8 cellular contexts compared by ENCODE assay signal in genomic region chr13:42041017-42041683, GRCh38. TPM values are rescaled to one million over a fixed set of nuclear protein-coding genes. Genes with fewer than 3 reads are reported as not detected.
DNase-seq lines count a peak whose midpoint lies in the region; ATAC-seq, FAIRE-seq and TF ChIP-seq lines count a peak whose summit lies in the region.

No MANE protein-coding gene starts in this region.

- WGBS in hepatocyte (ENCODE audit: low lambda C conversion rate, missing lambda C conversion rate), result 1% methylated on average over 58 of the region's 58 CpGs

- no peaks in the 10 kb centered on the region for H3K36me3 ChIP-seq in Caco-2 (ENCODE audit: control insufficient read depth, insufficient read depth, low read length)
- no peaks in the 10 kb centered on the region for H3K36me3 ChIP-seq in astrocyte (ENCODE audit: insufficient read depth, low read length)
- H3K36me3 ChIP-seq in hepatocyte (replicated peaks; ENCODE audit: insufficient read depth, low read depth), result no peaks in the 10 kb centered on the region

- H3K4me1 Mint-ChIP-seq in Caco-2 (ENCODE audit: low read depth, unreplicated experiment), result peaks cover 17% of the 10 kb centered on the region
- H3K4me1 Mint-ChIP-seq in astrocyte (ENCODE audit: low read depth, unreplicated experiment), result peaks cover 2% of the 10 kb centered on the region

- CTCF ChIA-PET in Caco-2 (lab: Charles Lee), result interaction anchor here (0.7 to 1.2 kb wide), 2 partner anchors 96 to 373 kb away, joined by 3 read pairs; no protein-coding TSS in a partner anchor
- CTCF ChIA-PET in RWPE1 (lab: Yijun Ruan, JAX), result interaction anchor here (0.8 to 1.6 kb wide), 4 partner anchors 32 to 137 kb away, joined by 4 to 8 read pairs (median 5); no protein-coding TSS in a partner anchor

- H3K9me2 ChIP-seq in hepatocyte (replicated peaks; ENCODE audit: insufficient read depth), result no peaks in the 10 kb centered on the region

- H3K36me3 Mint-ChIP-seq in Caco-2 (ENCODE audit: insufficient read depth, unreplicated experiment), result peaks cover 19% of the 10 kb centered on the region
- H3K36me3 Mint-ChIP-seq in astrocyte (ENCODE audit: low read depth, unreplicated experiment), result no peaks in the 10 kb centered on the region

- H3K27me3 Mint-ChIP-seq in Caco-2 (ENCODE audit: insufficient read depth, unreplicated experiment), result peaks cover 36% of the 10 kb centered on the region
- no peaks in the 10 kb centered on the region for H3K27me3 Mint-ChIP-seq in astrocyte (ENCODE audit: low read depth, unreplicated experiment)

- peak overlapping the region; percentile 98 for H3K27ac ChIP-seq in RWPE1
- H3K27ac ChIP-seq in astrocyte (ENCODE audit: low read depth, low read length), result peak overlapping the region; percentile 62
- peak overlapping the region; percentile 61 for H3K27ac ChIP-seq in hepatocyte

- no peak for FAIRE-seq in astrocyte (lab: Jason Lieb, UNC)

- H3K4me2 ChIP-seq in astrocyte (ENCODE audit: low read length), result peak overlapping the region; percentile 90
- peak overlapping the region; percentile 95 for H3K4me2 ChIP-seq in hepatocyte

- H3K27ac Mint-ChIP-seq in Caco-2 (ENCODE audit: unreplicated experiment), result peak overlapping the region; percentile 8
- H3K27ac Mint-ChIP-seq in astrocyte (ENCODE audit: unreplicated experiment), result peak overlapping the region; percentile 79

- H4K20me1 ChIP-seq in astrocyte (ENCODE audit: insufficient read depth, low read length) (peaks cover 33% of the 10 kb centered on the region), hepatocyte (ENCODE audit: insufficient read depth, poor library complexity, severe bottlenecking) (no peaks in the 10 kb centered on the region)

- H3K4me3 Mint-ChIP-seq in Caco-2 (ENCODE audit: unreplicated experiment) (peak overlapping the region; percentile 88), astrocyte (ENCODE audit: unreplicated experiment) (peak overlapping the region; percentile 94)

- peaks cover 2% of the 10 kb centered on the region; the same call in 1 of the 2 replicates for H3K9me3 ChIP-seq in Caco-2
- no peaks in the 10 kb centered on the region for H3K9me3 ChIP-seq in astrocyte (ENCODE audit: insufficient read depth, low read depth, low read length)
- H3K9me3 ChIP-seq in hepatocyte (ENCODE audit: low read depth), result no peaks in the 10 kb centered on the region

- H3K4me1 ChIP-seq in Caco-2 (peaks cover 10% of the 10 kb centered on the region; the same call in 1 of the 2 replicates), astrocyte (ENCODE audit: insufficient read depth, low read length) (peaks cover 11% of the 10 kb centered on the region), hepatocyte (ENCODE audit: insufficient read depth) (no peaks in the 10 kb centered on the region)

- BruUV-seq in Caco-2 (replicated peaks; lab: Mats Ljungman, UMichigan), result no TSS peak

- peaks cover 51% of the 10 kb centered on the region for H3K79me2 ChIP-seq in astrocyte (ENCODE audit: insufficient read depth, low read length)
- peaks cover 41% of the 10 kb centered on the region for H3K79me2 ChIP-seq in hepatocyte

- peaks cover 11% of the 10 kb centered on the region for H3K9me3 Mint-ChIP-seq in Caco-2 (ENCODE audit: unreplicated experiment)
- H3K9me3 Mint-ChIP-seq in astrocyte (ENCODE audit: unreplicated experiment), result peaks cover 2% of the 10 kb centered on the region

- POLR2A ChIA-PET in Caco-2 (lab: Charles Lee) (no interaction called here), RWPE1 (lab: Yijun Ruan, JAX; ENCODE audit: low non-redundant PET) (interaction anchor here (0.6 to 1.0 kb wide), 3 partner anchors 23 to 77 kb away, joined by 3 read pairs; no protein-coding TSS in a partner anchor)

- H3K4me3 ChIP-seq in Caco-2 (ENCODE audit: low read depth, low read length) (peak overlapping the region; percentile 58), astrocyte (ENCODE audit: insufficient read depth, low read depth, low read length) (peak overlapping the region; percentile 73), hepatocyte (peak overlapping the region; percentile 82)

- H2AFZ ChIP-seq in astrocyte (ENCODE audit: low read depth, low read length), result peak overlapping the region; percentile 79
- H2AFZ ChIP-seq in hepatocyte, result peak overlapping the region; percentile 94

- no peaks in the 10 kb centered on the region; the same call in 1 of the 2 replicates for H3K27me3 ChIP-seq in Caco-2 (replicated peaks; ENCODE audit: control insufficient read depth, insufficient read depth, low read length)
- no peaks in the 10 kb centered on the region for H3K27me3 ChIP-seq in astrocyte (ENCODE audit: insufficient read depth, low read length)
- H3K27me3 ChIP-seq in hepatocyte, result no peaks in the 10 kb centered on the region

- intact Hi-C loops in Caco-2 (cut with micrococcal nuclease; ENCODE audit: unreplicated experiment), result loop anchor here (1.0 to 10.0 kb wide), 4 partner anchors 79 to 373 kb away; partner anchors contain the start of gene VWA8

- no peak for TF ChIP-seq CTCF in Caco-2 (IDR thresholded peaks at IDR 0.05; ENCODE audit: insufficient read depth in 1 of 2, low read depth in 1 of 2, low read length in 1 of 2, severe bottlenecking in 1 of 2, unreplicated experiment in 1 of 2)
- TF ChIP-seq CTCF in RWPE1 (conservative IDR thresholded peaks at IDR 0.05; ENCODE audit: low read depth), result no peak
- no peak for TF ChIP-seq CTCF in astrocyte (IDR thresholded peaks at IDR 0.05; ENCODE audit: insufficient read depth, low read depth, low read length)
- TF ChIP-seq CTCF in hepatocyte (IDR thresholded peaks at IDR 0.05; ENCODE audit: poor library complexity), result no peak

- DNase-seq in Caco-2 (peak; percentile 55 to 60), RWPE1 (ENCODE audit: low spot score) (peak; percentile 57), astrocyte (ENCODE audit: low read depth) (peak; percentile 48), hepatocyte (ENCODE audit: low spot score) (peak; percentile 75), retina (peak; percentile 83), epidermal melanocyte (ENCODE audit: insufficient read length, low spot score) (no peak)

- ATAC-seq in GM19372 (IDR thresholded peaks at IDR 0.05; ENCODE audit: low read depth, unreplicated experiment) (peak; percentile 10), HG03571 (IDR thresholded peaks at IDR 0.05; ENCODE audit: unreplicated experiment) (peak; percentile 15)

- H3K9ac ChIP-seq in astrocyte (ENCODE audit: low read length), result peak overlapping the region; percentile 80

RNA-seq across cellular contexts. Expression of gene DGKH, which starts 7.3 kb away (rescaled TPM):
- total RNA-seq in Caco-2 (2022), result 5.2 and 5.8 TPM in 2 replicates
- total RNA-seq in astrocyte, result 16.4 and 19.2 TPM in 2 replicates
- 7.2 and 8.5 TPM in 2 replicates for total RNA-seq in hepatocyte
- polyA plus RNA-seq in hepatocyte, result 3.6 and 4.8 TPM in 2 replicates
